ENCODE assay signal across 8 cellular contexts in the genomic region with DNA sequence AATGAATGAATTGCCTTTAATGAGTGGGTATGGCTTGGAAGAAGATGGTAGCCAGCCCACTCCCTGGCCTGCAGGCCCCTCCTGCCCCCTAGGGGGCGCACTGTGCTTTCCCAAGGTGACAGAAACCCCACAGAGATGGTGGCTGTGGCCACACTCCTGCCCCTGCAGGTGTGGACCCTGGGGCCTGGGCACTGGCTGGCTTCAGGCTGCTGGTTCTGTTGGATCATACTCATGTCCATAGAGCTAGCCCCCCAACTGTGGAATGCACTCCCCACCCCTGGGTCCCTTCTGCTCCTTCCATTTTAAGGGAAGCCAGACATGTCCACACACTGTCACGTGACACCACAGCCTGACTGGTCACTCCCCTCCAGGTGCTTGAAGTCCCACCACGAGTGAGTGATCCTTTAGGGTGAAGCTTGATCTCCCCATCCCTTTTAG. TPM values are rescaled to one million over a fixed set of nuclear protein-coding genes. Genes with fewer than 3 reads are reported as not detected.
DNase-seq lines count a peak whose midpoint lies in the region; ATAC-seq and TF ChIP-seq lines count a peak whose summit lies in the region.

No MANE protein-coding gene starts in this region.

- H3K79me2 ChIP-seq in OCI-LY1 (ENCODE audit: insufficient read depth, low read length): no peaks in the 10 kb centered on the region

- TF ChIP-seq CTCF in OCI-LY1 (IDR thresholded peaks at IDR 0.05; ENCODE audit: low read length): peak; percentile 75

- no peak overlapping the region for H3K4me3 ChIP-seq in OCI-LY1 (ENCODE audit: low read depth, low read length, poor library complexity, severe bottlenecking)

- no peaks in the 10 kb centered on the region for H3F3A ChIP-seq in OCI-LY1 (ENCODE audit: insufficient read depth, low read length)

- no peak overlapping the region for H3K27ac ChIP-seq in OCI-LY1 (ENCODE audit: low read depth, low read length, poor library complexity, severe bottlenecking)

- no peaks in the 10 kb centered on the region for H3K9me3 ChIP-seq in OCI-LY1 (ENCODE audit: low read length)

- no peaks in the 10 kb centered on the region for H3K9me2 ChIP-seq in OCI-LY1 (ENCODE audit: low read depth, low read length)

- H3K4me1 ChIP-seq in OCI-LY1 (ENCODE audit: insufficient read depth, low read length, severe bottlenecking): no peaks in the 10 kb centered on the region

- intact Hi-C loops in left ventricle myocardium superior (cut with micrococcal nuclease): no loop called here

- no peak overlapping the region for H2AFZ ChIP-seq in OCI-LY1 (ENCODE audit: low read length)

- H3K4me2 ChIP-seq in OCI-LY1 (ENCODE audit: low read length): no peak overlapping the region

- H3K27me3 ChIP-seq in OCI-LY1 (ENCODE audit: insufficient read depth, low read length): no peaks in the 10 kb centered on the region

- H3K9ac ChIP-seq in OCI-LY1 (ENCODE audit: low read length): no peak overlapping the region

- H4K20me1 ChIP-seq in OCI-LY1 (ENCODE audit: insufficient read depth, low read length): no peaks in the 10 kb centered on the region

- DNase-seq in D341Med (ENCODE audit: low spot score): peak; percentile 74
- DNase-seq in activated effector memory CD4-positive, alpha-beta T cell treated with anti-CD3 and anti-CD28 coated beads, Interleukin-2, amount 50 U/mL, for 16 hours: peak; percentile 81
- DNase-seq in left ventricle myocardium superior: peak; percentile 73
- peak; percentile 48 to 74 for DNase-seq in stimulated activated CD4-positive, alpha-beta T cell treated with anti-CD3 and anti-CD28 coated beads, Interleukin-2, amount 100 ng/mL, for 24 hours
- no peak for DNase-seq in NCI-H226

- ATAC-seq in GM21619 (IDR thresholded peaks at IDR 0.05; ENCODE audit: unreplicated experiment): peak; percentile 76
- no peak for ATAC-seq in left ventricle myocardium superior
- ATAC-seq in HG03439 (IDR thresholded peaks at IDR 0.05; ENCODE audit: unreplicated experiment): no peak

- H3K36me3 ChIP-seq in OCI-LY1 (ENCODE audit: insufficient read depth, low read length): no peaks in the 10 kb centered on the region

RNA-seq across cellular contexts. Expression of gene ZCCHC24, which starts 44.8 kb away (rescaled TPM):
- total RNA-seq in left ventricle myocardium superior: 49.0 TPM

RNA-seq across cellular contexts. Expression of gene PPIF, which starts 53.3 kb away (rescaled TPM):
- total RNA-seq in left ventricle myocardium superior: 139 TPM
